8 cellular contexts compared by ENCODE assay signal in the genomic region with DNA sequence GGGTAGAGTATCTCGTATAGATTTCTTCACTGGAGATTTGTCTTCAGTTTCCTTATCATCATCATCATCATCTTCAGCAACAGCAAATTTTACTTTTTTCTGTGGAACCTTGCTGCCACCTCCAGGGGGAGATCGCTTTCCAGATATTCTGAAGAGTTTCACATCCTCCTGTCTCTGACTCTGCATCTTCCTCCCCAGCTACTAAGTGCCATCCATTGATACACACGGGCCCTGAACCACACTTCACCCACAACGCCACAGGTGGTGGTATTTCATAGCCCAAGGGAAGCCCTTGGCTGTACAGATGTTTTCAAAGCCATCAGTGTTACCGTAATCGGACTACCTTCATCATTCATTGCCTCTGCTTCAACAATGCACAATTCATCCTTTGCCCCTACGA.
A peak's percentile ranks its signal among the peaks of the same experiment; 100 is the strongest.
DNase-seq lines count a peak whose midpoint lies in the region; ATAC-seq and TF ChIP-seq lines count a peak whose summit lies in the region.

No MANE protein-coding gene starts in this region.

- H3K4me3 ChIP-seq in BLaER1: peak overlapping the region; percentile 27
- no peak overlapping the region for H3K4me3 ChIP-seq in left lung

- H3K36me3 Mint-ChIP-seq in IgD-negative memory B cell: peaks cover 3% of the 10 kb centered on the region
- peaks cover 8% of the 10 kb centered on the region for H3K36me3 Mint-ChIP-seq in progenitor cell of endocrine pancreas (ENCODE audit: insufficient read depth)

- H3K9me3 Mint-ChIP-seq in IgD-negative memory B cell (no peaks in the 10 kb centered on the region), progenitor cell of endocrine pancreas (ENCODE audit: low read depth) (no peaks in the 10 kb centered on the region)

- H3K4me1 ChIP-seq in BLaER1 (peaks cover 100% of the 10 kb centered on the region), left lung (peaks cover 0 to 37% of the 10 kb centered on the region in 2 donors)

- peak overlapping the region; percentile 85 for H3K4me2 ChIP-seq in BLaER1

- DNase-seq in activated T-cell treated with anti-CD3 and anti-CD28 coated beads, Interleukin-2, amount 50 U/mL, for 48 hours: peak; percentile 64 to 67
- DNase-seq in left lung (no peak), progenitor cell of endocrine pancreas (ENCODE audit: low spot score, unreplicated experiment) (no peak), NCI-H2029 treated with DMSO at 0.1 percent for 48 hours (lab: John Stamatoyannopoulos, UW) (no peak), NCI-H446 treated with DMSO at 0.1 percent for 48 hours (lab: John Stamatoyannopoulos, UW) (no peak)

- H3K4me1 Mint-ChIP-seq in IgD-negative memory B cell (peaks cover 40 to 62% (median 56%) of the 10 kb centered on the region in 3 donors), progenitor cell of endocrine pancreas (ENCODE audit: low read depth) (peaks cover 5% of the 10 kb centered on the region)

- H3K27ac ChIP-seq in BLaER1 (peak overlapping the region; percentile 81), left lung (no peak overlapping the region)

- H3K27ac Mint-ChIP-seq in IgD-negative memory B cell (peak overlapping the region; percentile 43 to 95 (median 68)), progenitor cell of endocrine pancreas (no peak overlapping the region)

- peak; percentile 66 for ATAC-seq in GM19463 (IDR thresholded peaks at IDR 0.05; ENCODE audit: unreplicated experiment)
- ATAC-seq in left lung: peak; percentile 53

- no peaks in the 10 kb centered on the region for H3K27me3 ChIP-seq in BLaER1
- no peaks in the 10 kb centered on the region for H3K27me3 ChIP-seq in left lung

- H3K36me3 ChIP-seq in BLaER1 (peaks cover 40% of the 10 kb centered on the region), left lung (no peaks in the 10 kb centered on the region)

- H3K9me3 ChIP-seq in BLaER1: no peaks in the 10 kb centered on the region
- H3K9me3 ChIP-seq in left lung: no peaks in the 10 kb centered on the region

- H3K27me3 Mint-ChIP-seq in IgD-negative memory B cell: no peaks in the 10 kb centered on the region
- no peaks in the 10 kb centered on the region for H3K27me3 Mint-ChIP-seq in progenitor cell of endocrine pancreas

- no peak for TF ChIP-seq CTCF in left lung (IDR thresholded peaks at IDR 0.05)
- TF ChIP-seq CTCF in progenitor cell of endocrine pancreas (IDR thresholded peaks at IDR 0.05; ENCODE audit: unreplicated experiment): no peak

- H4K20me1 ChIP-seq in BLaER1: peaks cover 10% of the 10 kb centered on the region

- peak overlapping the region; percentile 69; the same call in 1 of the 2 replicates for H3K9ac ChIP-seq in BLaER1

- intact Hi-C loops in left lung (cut with DNase I): no loop called here

- H3K4me3 Mint-ChIP-seq in IgD-negative memory B cell (peak overlapping the region; percentile 19 to 81 (median 66)), progenitor cell of endocrine pancreas (ENCODE audit: low read depth) (no peak overlapping the region)

Comparison
In these comparisons a context has a peak if more than half of its experiments do, and no peak if none do; other contexts are left out.
1. DNase-seq: peak in activated T-cell treated with anti-CD3 and anti-CD28 coated beads, Interleukin-2, amount 50 U/mL, for 48 hours (2 of 2); none in left lung (0 of 2), progenitor cell of endocrine pancreas (single experiment), NCI-H2029 treated with DMSO at 0.1 percent for 48 hours (single experiment) and NCI-H446 treated with DMSO at 0.1 percent for 48 hours (single experiment).